ENCODE assay signal across 1 cellular context in genomic region chr3:184981071-184981470, GRCh38.
TF ChIP-seq lines count a peak whose summit lies in the region.

No MANE protein-coding gene starts in this region.

TF ChIP-seq in HepG2, 621 proteins besides CTCF, POLR2A, EP300 and RAD21 (continued from another document and continues in another):
- TF ChIP-seq PATZ1 (CRISPR knock-in tag; IDR thresholded peaks at IDR 0.05) (peak; percentile 59; the same call in 1 of the 2 replicates), HNRNPL (IDR thresholded peaks at IDR 0.05; ENCODE audit: low read depth, low read length) (peak; percentile 88), ZNF788 (CRISPR knock-in tag; IDR thresholded peaks at IDR 0.05; ENCODE audit: borderline replicate concordance) (peak; percentile 58; the same call in 1 of the 2 replicates), MXI1 (IDR thresholded peaks at IDR 0.05; ENCODE audit: borderline replicate concordance, low read depth, low read length) (peak; percentile 97; the same call in 2 of the 3 replicates), CBX5 (CRISPR knock-in tag; IDR thresholded peaks at IDR 0.05; ENCODE audit: borderline replicate concordance) (0 out of 2 replicates have a peak, but pooled peaks have one; percentile 27), ZNF766 (CRISPR knock-in tag; IDR thresholded peaks at IDR 0.05; ENCODE audit: borderline replicate concordance) (no peak), RXRB (CRISPR knock-in tag; IDR thresholded peaks at IDR 0.05; ENCODE audit: borderline replicate concordance) (peak; percentile 39; the same call in 1 of the 2 replicates), TFE3 (CRISPR knock-in tag; IDR thresholded peaks at IDR 0.05) (0 out of 2 replicates have a peak, but pooled peaks have one; percentile 18), ZNF292 (CRISPR knock-in tag; IDR thresholded peaks at IDR 0.05; ENCODE audit: borderline replicate concordance, low read depth) (peak; percentile 80; the same call in 1 of the 2 replicates), ZNF616 (CRISPR knock-in tag; IDR thresholded peaks at IDR 0.05; ENCODE audit: low read depth) (no peak), ZNF205 (CRISPR knock-in tag; IDR thresholded peaks at IDR 0.05) (no peak), ZNF331 (CRISPR knock-in tag; IDR thresholded peaks at IDR 0.05) (peak; percentile 49; the same call in 1 of the 2 replicates), HIC2 (CRISPR knock-in tag; IDR thresholded peaks at IDR 0.05; ENCODE audit: low read depth) (peak; percentile 87), FOXO1 (CRISPR knock-in tag; IDR thresholded peaks at IDR 0.05) (peak; percentile 64; the same call in 1 of the 2 replicates), HDAC2 (CRISPR knock-in tag; IDR thresholded peaks at IDR 0.05) (peak; percentile 59; the same call in 1 of the 2 replicates), ZBTB43 (CRISPR knock-in tag; conservative IDR thresholded peaks at IDR 0.05) (peak; percentile 58), HHEX (CRISPR knock-in tag; IDR thresholded peaks at IDR 0.05) (no peak), MIXL1 (CRISPR knock-in tag; IDR thresholded peaks at IDR 0.05) (0 out of 2 replicates have a peak, but pooled peaks have one; percentile 36), MXD4 (CRISPR knock-in tag; IDR thresholded peaks at IDR 0.05) (peak; percentile 74; the same call in 1 of the 2 replicates), GATAD1 (CRISPR knock-in tag; IDR thresholded peaks at IDR 0.05) (no peak), HDAC1 (CRISPR knock-in tag; IDR thresholded peaks at IDR 0.05) (peak; percentile 62; the same call in 1 of the 2 replicates), ZNF772 (CRISPR knock-in tag; IDR thresholded peaks at IDR 0.05) (peak; percentile 50; the same call in 1 of the 2 replicates), ZFY (CRISPR knock-in tag; IDR thresholded peaks at IDR 0.05) (peak; percentile 25; the same call in 1 of the 2 replicates), SALL1 (CRISPR knock-in tag; IDR thresholded peaks at IDR 0.05) (peak; percentile 33; the same call in 1 of the 2 replicates), HNF4A (CRISPR knock-in tag; IDR thresholded peaks at IDR 0.05) (peak; percentile 92), ZNF264 (CRISPR knock-in tag; IDR thresholded peaks at IDR 0.05) (peak; percentile 55; the same call in 1 of the 2 replicates), ZNF484 (CRISPR knock-in tag; IDR thresholded peaks at IDR 0.05; ENCODE audit: borderline replicate concordance, low read depth) (no peak), ZNF792 (CRISPR knock-in tag; IDR thresholded peaks at IDR 0.05) (no peak), SOX6 (IDR thresholded peaks at IDR 0.05) (no peak), SOX6 (CRISPR knock-in tag; IDR thresholded peaks at IDR 0.05) (0 out of 2 replicates have a peak, but pooled peaks have one; percentile 14), ARID4A (CRISPR knock-in tag; IDR thresholded peaks at IDR 0.05; ENCODE audit: borderline replicate concordance) (peak; percentile 36), FOSL2 (CRISPR knock-in tag; IDR thresholded peaks at IDR 0.05) (peak; percentile 11; the same call in 1 of the 2 replicates), MAX (IDR thresholded peaks at IDR 0.05) (peak; percentile 84), TGIF2 (CRISPR knock-in tag; IDR thresholded peaks at IDR 0.05) (peak; percentile 71; the same call in 1 of the 2 replicates), SOX5 (CRISPR knock-in tag; IDR thresholded peaks at IDR 0.05; ENCODE audit: borderline replicate concordance) (peak; percentile 34; the same call in 1 of the 2 replicates), SPEN (CRISPR knock-in tag; IDR thresholded peaks at IDR 0.05; ENCODE audit: low read depth) (no peak)
- TF ChIP-seq, protein P1, sequence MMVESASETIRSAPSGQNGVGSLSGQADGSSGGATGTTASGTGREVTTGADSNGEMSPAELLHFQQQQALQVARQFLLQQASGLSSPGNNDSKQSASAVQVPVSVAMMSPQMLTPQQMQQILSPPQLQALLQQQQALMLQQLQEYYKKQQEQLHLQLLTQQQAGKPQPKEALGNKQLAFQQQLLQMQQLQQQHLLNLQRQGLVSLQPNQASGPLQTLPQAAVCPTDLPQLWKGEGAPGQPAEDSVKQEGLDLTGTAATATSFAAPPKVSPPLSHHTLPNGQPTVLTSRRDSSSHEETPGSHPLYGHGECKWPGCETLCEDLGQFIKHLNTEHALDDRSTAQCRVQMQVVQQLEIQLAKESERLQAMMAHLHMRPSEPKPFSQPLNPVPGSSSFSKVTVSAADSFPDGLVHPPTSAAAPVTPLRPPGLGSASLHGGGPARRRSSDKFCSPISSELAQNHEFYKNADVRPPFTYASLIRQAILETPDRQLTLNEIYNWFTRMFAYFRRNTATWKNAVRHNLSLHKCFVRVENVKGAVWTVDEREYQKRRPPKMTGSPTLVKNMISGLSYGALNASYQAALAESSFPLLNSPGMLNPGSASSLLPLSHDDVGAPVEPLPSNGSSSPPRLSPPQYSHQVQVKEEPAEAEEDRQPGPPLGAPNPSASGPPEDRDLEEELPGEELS (CRISPR knock-in tag; IDR thresholded peaks at IDR 0.05) = no peak
- TF ChIP-seq, protein P2, sequence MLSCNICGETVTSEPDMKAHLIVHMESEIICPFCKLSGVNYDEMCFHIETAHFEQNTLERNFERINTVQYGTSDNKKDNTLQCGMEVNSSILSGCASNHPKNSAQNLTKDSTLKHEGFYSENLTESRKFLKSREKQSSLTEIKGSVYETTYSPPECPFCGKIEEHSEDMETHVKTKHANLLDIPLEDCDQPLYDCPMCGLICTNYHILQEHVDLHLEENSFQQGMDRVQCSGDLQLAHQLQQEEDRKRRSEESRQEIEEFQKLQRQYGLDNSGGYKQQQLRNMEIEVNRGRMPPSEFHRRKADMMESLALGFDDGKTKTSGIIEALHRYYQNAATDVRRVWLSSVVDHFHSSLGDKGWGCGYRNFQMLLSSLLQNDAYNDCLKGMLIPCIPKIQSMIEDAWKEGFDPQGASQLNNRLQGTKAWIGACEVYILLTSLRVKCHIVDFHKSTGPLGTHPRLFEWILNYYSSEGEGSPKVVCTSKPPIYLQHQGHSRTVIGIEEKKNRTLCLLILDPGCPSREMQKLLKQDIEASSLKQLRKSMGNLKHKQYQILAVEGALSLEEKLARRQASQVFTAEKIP (CRISPR knock-in tag; IDR thresholded peaks at IDR 0.05; ENCODE audit: borderline replicate concordance) = no peak
- TF ChIP-seq, protein P3, sequence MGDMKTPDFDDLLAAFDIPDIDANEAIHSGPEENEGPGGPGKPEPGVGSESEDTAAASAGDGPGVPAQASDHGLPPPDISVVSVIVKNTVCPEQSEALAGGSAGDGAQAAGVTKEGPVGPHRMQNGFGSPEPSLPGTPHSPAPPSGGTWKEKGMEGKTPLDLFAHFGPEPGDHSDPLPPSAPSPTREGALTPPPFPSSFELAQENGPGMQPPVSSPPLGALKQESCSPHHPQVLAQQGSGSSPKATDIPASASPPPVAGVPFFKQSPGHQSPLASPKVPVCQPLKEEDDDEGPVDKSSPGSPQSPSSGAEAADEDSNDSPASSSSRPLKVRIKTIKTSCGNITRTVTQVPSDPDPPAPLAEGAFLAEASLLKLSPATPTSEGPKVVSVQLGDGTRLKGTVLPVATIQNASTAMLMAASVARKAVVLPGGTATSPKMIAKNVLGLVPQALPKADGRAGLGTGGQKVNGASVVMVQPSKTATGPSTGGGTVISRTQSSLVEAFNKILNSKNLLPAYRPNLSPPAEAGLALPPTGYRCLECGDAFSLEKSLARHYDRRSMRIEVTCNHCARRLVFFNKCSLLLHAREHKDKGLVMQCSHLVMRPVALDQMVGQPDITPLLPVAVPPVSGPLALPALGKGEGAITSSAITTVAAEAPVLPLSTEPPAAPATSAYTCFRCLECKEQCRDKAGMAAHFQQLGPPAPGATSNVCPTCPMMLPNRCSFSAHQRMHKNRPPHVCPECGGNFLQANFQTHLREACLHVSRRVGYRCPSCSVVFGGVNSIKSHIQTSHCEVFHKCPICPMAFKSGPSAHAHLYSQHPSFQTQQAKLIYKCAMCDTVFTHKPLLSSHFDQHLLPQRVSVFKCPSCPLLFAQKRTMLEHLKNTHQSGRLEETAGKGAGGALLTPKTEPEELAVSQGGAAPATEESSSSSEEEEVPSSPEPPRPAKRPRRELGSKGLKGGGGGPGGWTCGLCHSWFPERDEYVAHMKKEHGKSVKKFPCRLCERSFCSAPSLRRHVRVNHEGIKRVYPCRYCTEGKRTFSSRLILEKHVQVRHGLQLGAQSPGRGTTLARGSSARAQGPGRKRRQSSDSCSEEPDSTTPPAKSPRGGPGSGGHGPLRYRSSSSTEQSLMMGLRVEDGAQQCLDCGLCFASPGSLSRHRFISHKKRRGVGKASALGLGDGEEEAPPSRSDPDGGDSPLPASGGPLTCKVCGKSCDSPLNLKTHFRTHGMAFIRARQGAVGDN (CRISPR knock-in tag; IDR thresholded peaks at IDR 0.05) = peak; percentile 63
